In the genomic region with DNA sequence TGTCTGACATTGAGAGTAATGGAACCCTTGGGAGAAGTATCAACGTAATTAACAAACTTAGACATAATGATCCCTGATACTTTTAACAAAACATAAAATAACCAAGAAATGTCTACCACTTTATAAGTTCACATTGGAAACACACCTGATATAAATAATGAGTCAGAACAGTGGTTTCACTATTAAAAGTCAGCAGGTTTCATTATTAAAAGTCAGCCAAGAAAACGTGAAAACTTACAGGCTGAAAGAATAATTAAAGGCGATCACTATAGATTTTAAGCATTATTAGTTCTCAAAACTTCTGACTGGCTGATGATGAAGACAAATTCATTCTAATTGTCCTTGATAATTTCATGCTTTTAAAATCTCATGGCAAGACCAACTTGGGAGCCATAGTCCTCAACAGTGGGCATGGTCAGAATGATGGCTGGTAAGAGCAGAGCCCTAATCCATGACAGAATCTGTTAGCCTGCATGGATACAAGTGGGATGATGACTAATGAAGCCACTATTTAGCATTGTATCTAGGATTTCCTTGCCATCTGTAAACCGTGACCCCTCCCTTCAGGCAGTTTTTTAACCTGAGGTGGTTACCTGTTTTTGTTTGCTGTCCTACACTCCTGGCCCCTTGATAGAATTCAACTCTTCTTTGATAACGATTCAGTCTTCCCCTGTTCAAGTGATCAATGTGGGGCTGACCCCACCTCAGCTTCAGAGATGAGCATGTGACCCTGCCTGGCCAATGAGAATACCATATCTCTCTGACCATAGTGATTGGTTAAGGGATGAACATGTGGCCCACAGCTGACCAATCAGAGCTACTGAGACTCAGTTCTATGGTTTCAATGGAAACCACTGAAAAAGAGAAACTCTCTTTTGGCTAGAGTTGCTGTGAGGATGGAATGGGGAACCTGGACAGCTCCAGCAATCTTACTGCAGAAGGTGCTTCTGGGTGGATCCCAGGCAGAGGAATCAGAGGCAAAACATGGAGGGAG, we compare ENCODE assay signal across 10 cellular contexts.
DNase-seq lines count a peak whose midpoint lies in the region; ATAC-seq and TF ChIP-seq lines count a peak whose summit lies in the region.
"Had no signal": no experiment of that assay in that cellular context is flagged by ENCODE, and none has a peak within 500 bp of the region (broad histone marks: within the 10 kb centered on the region; RNA-seq: fewer than 3 reads in every experiment).

No MANE protein-coding gene starts in this region.

- TF ChIP-seq CTCF in ovary (IDR thresholded peaks at IDR 0.05) (no peak), body of pancreas (IDR thresholded peaks at IDR 0.05) (no peak)

- TF ChIP-seq EP300 in ovary (IDR thresholded peaks at IDR 0.05), result no peak

- intact Hi-C loops in ovary (cut with DNase I), result no loop called here
- intact Hi-C loops in body of pancreas (cut with DNase I), result no loop called here

- 80 to 84% (median 83%) methylated on average over 5 of the region's 5 CpGs for WGBS in ovary, 3 donors
- WGBS in body of pancreas, 2 donors, result 59 to 66% methylated on average over 5 of the region's 5 CpGs

- H3K27me3 ChIP-seq in ovary, result no peaks in the 10 kb centered on the region
- no peaks in the 10 kb centered on the region for H3K27me3 ChIP-seq in body of pancreas

- no peaks in the 10 kb centered on the region for H3K4me1 ChIP-seq in ovary (ENCODE audit: insufficient read depth)
- no peaks in the 10 kb centered on the region for H3K4me1 ChIP-seq in body of pancreas

- TF ChIP-seq POLR2A in ovary (IDR thresholded peaks at IDR 0.05), result no peak
- TF ChIP-seq POLR2A in body of pancreas (IDR thresholded peaks at IDR 0.05), result no peak

- ATAC-seq in GM18870 (IDR thresholded peaks at IDR 0.05; ENCODE audit: unreplicated experiment) (peak; percentile 54), HG02588 (IDR thresholded peaks at IDR 0.05; ENCODE audit: unreplicated experiment) (peak; percentile 31), body of pancreas (no peak), GM21423 (IDR thresholded peaks at IDR 0.05; ENCODE audit: unreplicated experiment) (no peak)

- H3K27ac ChIP-seq in ovary (no peak overlapping the region), body of pancreas (no peak overlapping the region)

- H3K4me3 ChIP-seq in ovary (no peak overlapping the region), body of pancreas (no peak overlapping the region)

- no peaks in the 10 kb centered on the region for H3K9me3 ChIP-seq in ovary
- H3K9me3 ChIP-seq in body of pancreas, result no peaks in the 10 kb centered on the region

- H3K36me3 ChIP-seq in ovary (no peaks in the 10 kb centered on the region), body of pancreas (replicated peaks in 1 of 2; ENCODE audit: insufficient read depth in 1 of 2, low read depth in 2 of 2) (no peaks in the 10 kb centered on the region)

- DNase-seq in HT1080 (ENCODE audit: low read depth) (peak; percentile 70), kidney glomerular epithelial cell (lab: John Stamatoyannopoulos, UW) (peak; percentile 6), SIG-M5 (lab: John Stamatoyannopoulos, UW) (no peak), ovary (no peak), body of pancreas (no peak)
- DNase-seq: NCI-H1048, trophoblast cell had no signal

Comparison
In these comparisons a context has a peak if more than half of its experiments do, and no peak if none do; other contexts are left out.
1. ATAC-seq: peak in GM18870 (single experiment) and HG02588 (single experiment); none in body of pancreas (single experiment) and GM21423 (single experiment).
2. DNase-seq: peak in HT1080 (single experiment) and kidney glomerular epithelial cell (single experiment); none in SIG-M5 (single experiment), ovary (0 of 5) and body of pancreas (0 of 4).